16 cellular contexts compared by ENCODE assay signal in genomic region chr11:16841481-16841880, GRCh38.
DNase-seq lines count a peak whose midpoint lies in the region; ATAC-seq and TF ChIP-seq lines count a peak whose summit lies in the region.
"Had no signal": no experiment of that assay in that cellular context is flagged by ENCODE, and none has a peak within 500 bp of the region (broad histone marks: within the 10 kb centered on the region; RNA-seq: fewer than 3 reads in every experiment).

No MANE protein-coding gene starts in this region.

- H3K27me3 ChIP-seq in neural progenitor cell, result no peaks in the 10 kb centered on the region
- H3K27me3 ChIP-seq in tibial artery, result no peaks in the 10 kb centered on the region
- H3K27me3 ChIP-seq: BLaER1 treated with 17β-estradiol and CSF1 and Interleukin-3, amounts not matched to agents 10 nM and 100 nM had no signal

- peak; percentile 71 for DNase-seq in Caki2 (ENCODE audit: low read depth)
- DNase-seq in left kidney (ENCODE audit: low read depth, low spot score), result peak; percentile 36
- no peak for DNase-seq in UCSD-AML1 (lab: John Stamatoyannopoulos, UW; ENCODE audit: unreplicated experiment)
- no peak for DNase-seq in neural progenitor cell (ENCODE audit: low spot score)
- DNase-seq in tibial artery, result no peak
- DNase-seq: CD8-positive, alpha-beta memory T cell; DMS79 treated with DMSO at 0.1 percent for 48 hours; H7; NCI-H1092 treated with DMSO at 0.1 percent for 48 hours; NCI-H510A treated with DMSO at 0.1 percent for 48 hours; PC-9 had no signal

- no peak overlapping the region for H3K4me2 ChIP-seq in neural progenitor cell
- H3K4me2 ChIP-seq: KMS-11, PC-9 had no signal

- no peak overlapping the region for H2AFZ ChIP-seq in neural progenitor cell (replicated peaks)
- H2AFZ ChIP-seq: PC-9 had no signal

- H3K9ac ChIP-seq in neural progenitor cell, result no peak overlapping the region
- H3K9ac ChIP-seq: BLaER1 treated with 17β-estradiol and CSF1 and Interleukin-3, amounts not matched to agents 10 nM and 100 nM; KMS-11 had no signal

- no peaks in the 10 kb centered on the region for H3F3A ChIP-seq in neural progenitor cell (ENCODE audit: low read depth)

- H3K4me3 ChIP-seq in neural progenitor cell, result no peak overlapping the region
- H3K4me3 ChIP-seq in tibial artery, result no peak overlapping the region
- H3K4me3 ChIP-seq: BLaER1 treated with 17β-estradiol and CSF1 and Interleukin-3, amounts not matched to agents 10 nM and 100 nM; PC-9 had no signal

- H3K27ac Mint-ChIP-seq in neural progenitor cell, result no peak overlapping the region
- H3K27ac Mint-ChIP-seq: CD8-positive, alpha-beta memory T cell had no signal

- peaks cover 28% of the 10 kb centered on the region for H3K36me3 Mint-ChIP-seq in neural progenitor cell

- ATAC-seq in HG02588 (IDR thresholded peaks at IDR 0.05; ENCODE audit: unreplicated experiment), result peak; percentile 18
- peak; percentile 45 for ATAC-seq in HG03354 (IDR thresholded peaks at IDR 0.05; ENCODE audit: poor library complexity, severe bottlenecking, unreplicated experiment)
- ATAC-seq in HG02571 (IDR thresholded peaks at IDR 0.05; ENCODE audit: unreplicated experiment), result no peak

- peaks cover 3% of the 10 kb centered on the region for H3K4me1 Mint-ChIP-seq in neural progenitor cell
- H3K4me1 Mint-ChIP-seq: CD8-positive, alpha-beta memory T cell had no signal

- peaks cover 2% of the 10 kb centered on the region for H3K9me3 Mint-ChIP-seq in neural progenitor cell
- H3K9me3 Mint-ChIP-seq: CD8-positive, alpha-beta memory T cell had no signal

- in situ Hi-C loops in Caki2 (cut with HindIII; ENCODE audit: low pct_unique_long_range_greater_than_20kb, low sequenced_read_pairs), result no loop called here

- H3K36me3 ChIP-seq in neural progenitor cell, result no peaks in the 10 kb centered on the region
- H3K36me3 ChIP-seq in tibial artery, result peaks cover 0 to 43% (median 17%) of the 10 kb centered on the region in 3 donors
- H3K36me3 ChIP-seq: BLaER1 treated with 17β-estradiol and CSF1 and Interleukin-3, amounts not matched to agents 10 nM and 100 nM had no signal

- H3K4me3 Mint-ChIP-seq in neural progenitor cell, result no peak overlapping the region
- H3K4me3 Mint-ChIP-seq: CD8-positive, alpha-beta memory T cell had no signal

- H3K4me1 ChIP-seq in neural progenitor cell (no peaks in the 10 kb centered on the region), tibial artery (no peaks in the 10 kb centered on the region)

- no peaks in the 10 kb centered on the region for H4K20me1 ChIP-seq in neural progenitor cell (ENCODE audit: low read depth)
- H4K20me1 ChIP-seq: BLaER1 treated with 17β-estradiol and CSF1 and Interleukin-3, amounts not matched to agents 10 nM and 100 nM had no signal

- intact Hi-C loops in tibial artery (cut with DNase I; ENCODE audit: low total_unique reads), result no loop called here

- H3K27me3 Mint-ChIP-seq in neural progenitor cell (ENCODE audit: insufficient read depth, low read depth), result peaks cover 2% of the 10 kb centered on the region

- TF ChIP-seq CTCF in neural progenitor cell (IDR thresholded peaks at IDR 0.05) (no peak), tibial artery (IDR thresholded peaks at IDR 0.05) (no peak)

- no peaks in the 10 kb centered on the region for H3K79me2 ChIP-seq in neural progenitor cell (ENCODE audit: low read depth)

- H3K9me3 ChIP-seq in neural progenitor cell (ENCODE audit: low read depth), result no peaks in the 10 kb centered on the region
- no peaks in the 10 kb centered on the region for H3K9me3 ChIP-seq in tibial artery

- H3K27ac ChIP-seq in neural progenitor cell (no peak overlapping the region), tibial artery (no peak overlapping the region)
- H3K27ac ChIP-seq: BLaER1 treated with 17β-estradiol and CSF1 and Interleukin-3, amounts not matched to agents 10 nM and 100 nM; KMS-11; PC-9 had no signal

Comparison
In these comparisons a context has a peak if more than half of its experiments do, and no peak if none do; other contexts are left out.
1. DNase-seq: peak in Caki2 (single experiment) and left kidney (single experiment); none in UCSD-AML1 (single experiment), neural progenitor cell (single experiment) and tibial artery (0 of 2).